8 cellular contexts compared by ENCODE assay signal in genomic region chr14:105481886-105482454, GRCh38. TPM values are rescaled to one million over a fixed set of nuclear protein-coding genes. Genes with fewer than 3 reads are reported as not detected.
DNase-seq lines count a peak whose midpoint lies in the region; ATAC-seq, FAIRE-seq and TF ChIP-seq lines count a peak whose summit lies in the region.

No MANE protein-coding gene starts in this region.

- intact Hi-C loops in breast epithelium (cut with DNase I; ENCODE audit: low total_unique reads): no loop called here

- ATAC-seq in HG03097 (IDR thresholded peaks at IDR 0.05; ENCODE audit: low FRiP score, unreplicated experiment) (peak; percentile 43), WTC11 (peak; percentile 15), GM19467 (IDR thresholded peaks at IDR 0.05; ENCODE audit: unreplicated experiment) (no peak)

- TF ChIP-seq POLR2A in GM12892 (IDR thresholded peaks at IDR 0.05; ENCODE audit: low read depth, low read length) (no peak), breast epithelium (IDR thresholded peaks at IDR 0.05) (no peak)

- no peaks in the 10 kb centered on the region for H3K36me3 ChIP-seq in breast epithelium

- peak overlapping the region; percentile 41 to 67 (median 41) for H3K4me3 ChIP-seq in breast epithelium

- TF ChIP-seq CTCF in WTC11 (IDR thresholded peaks at IDR 0.05): no peak
- TF ChIP-seq CTCF in breast epithelium (IDR thresholded peaks at IDR 0.05): peak in 1 of 3 donors; percentile 23

- peaks cover 37 to 46% of the 10 kb centered on the region in 2 donors for H3K4me1 ChIP-seq in breast epithelium

- FAIRE-seq in GM12892 (lab: Jason Lieb, UNC): peak; percentile 94

- H3K27me3 Mint-ChIP-seq in WTC11 (ENCODE audit: low read depth): peaks cover 86% of the 10 kb centered on the region

- POLR2A ChIA-PET in WTC11 (lab: Charles Lee): interaction anchor here (1.3 to 1.7 kb wide), 3 partner anchors 10 to 11 kb away, joined by 3 to 6 read pairs (median 3); no protein-coding TSS in a partner anchor

- DNase-seq in GM12892 (ENCODE audit: insufficient read length): peak; percentile 97
- DNase-seq in NCI-H2171 (lab: John Stamatoyannopoulos, UW): peak; percentile 97
- peak; percentile 84 for DNase-seq in WTC11 (ENCODE audit: low spot score)
- DNase-seq in breast epithelium (ENCODE audit: low spot score in 2 of 2): peak; percentile 97 to 98
- DNase-seq in inferior parietal cortex (ENCODE audit: extremely low spot score): peak; percentile 75
- DNase-seq in smooth muscle cell of the brain vasculature (ENCODE audit: low read depth, low spot score): peak; percentile 77

- peak overlapping the region; percentile 49 for H3K4me3 Mint-ChIP-seq in WTC11

- H3K27ac Mint-ChIP-seq in WTC11: no peak overlapping the region

- no peaks in the 10 kb centered on the region for H3K9me3 ChIP-seq in breast epithelium

- H3K9me3 Mint-ChIP-seq in WTC11: no peaks in the 10 kb centered on the region

- no peaks in the 10 kb centered on the region for H3K27me3 ChIP-seq in breast epithelium

- H3K27ac ChIP-seq in breast epithelium: peak overlapping the region; percentile 99 to 100

- H3K36me3 Mint-ChIP-seq in WTC11: no peaks in the 10 kb centered on the region

- H3K4me1 Mint-ChIP-seq in WTC11: peaks cover 21% of the 10 kb centered on the region

- CTCF ChIA-PET in WTC11 (lab: Charles Lee): interaction anchor here (1.0 to 5.1 kb wide), 7 partner anchors 8 to 713 kb away, joined by 3 to 116 read pairs (median 4); no protein-coding TSS in a partner anchor

TF ChIP-seq in WTC11, 78 proteins besides CTCF, POLR2A, EP300 and RAD21:
- TF ChIP-seq FOXK1 (CRISPR knock-in tag; IDR thresholded peaks at IDR 0.05): peak; percentile 67
- TF ChIP-seq, protein P1, sequence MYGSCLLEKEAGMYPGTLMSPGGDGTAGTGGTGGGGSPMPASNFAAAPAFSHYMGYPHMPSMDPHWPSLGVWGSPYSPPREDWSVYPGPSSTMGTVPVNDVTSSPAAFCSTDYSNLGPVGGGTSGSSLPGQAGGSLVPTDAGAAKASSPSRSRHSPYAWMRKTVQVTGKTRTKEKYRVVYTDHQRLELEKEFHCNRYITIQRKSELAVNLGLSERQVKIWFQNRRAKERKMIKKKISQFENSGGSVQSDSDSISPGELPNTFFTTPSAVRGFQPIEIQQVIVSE (CRISPR knock-in tag; IDR thresholded peaks at IDR 0.05; ENCODE audit: borderline replicate concordance): no peak
- TF ChIP-seq ZNF423 (CRISPR knock-in tag; IDR thresholded peaks at IDR 0.05): peak; percentile 66

RNA-seq across cellular contexts. Expression of gene CRIP1, which starts 4.7 kb away (rescaled TPM):
- polyA plus RNA-seq in GM12892 (2012; ENCODE audit: missing spikeins): 378 TPM
- total RNA-seq in WTC11 (2021) (4.8 to 9.0 TPM (median 5.8 TPM) in 3 replicates), breast epithelium (10 to 100 TPM; 24.1 to 32.8 (median 32.8) TPM)

RNA-seq across cellular contexts. Expression of gene CRIP2, which starts 7.3 kb away (rescaled TPM):
- not detected for polyA plus RNA-seq in GM12892 (2012; ENCODE audit: missing spikeins)
- 4.6 to 5.4 TPM (median 5.0 TPM) in 3 replicates for total RNA-seq in WTC11 (2021)
- total RNA-seq in breast epithelium: 100 to 1,000 TPM in 1 of 3 donors, 10 to 100 TPM in 2; 46.2 to 146 (median 92.1) TPM

RNA-seq across cellular contexts. Expression of gene TEDC1, which starts 9.1 kb away (rescaled TPM):
- 2.0 TPM for polyA plus RNA-seq in GM12892 (2012; ENCODE audit: missing spikeins)
- total RNA-seq in WTC11 (2021): 16.4 to 17.9 TPM (median 16.7 TPM) in 3 replicates
- total RNA-seq in breast epithelium: 1 to 10 TPM; 4.9 to 7.8 (median 6.7) TPM

RNA-seq across cellular contexts. Expression of gene TMEM121, which starts 44.4 kb away (rescaled TPM):
- not detected for polyA plus RNA-seq in GM12892 (2012; ENCODE audit: missing spikeins)
- total RNA-seq in WTC11 (2021) (0.81 to 1.9 TPM (median 1.5 TPM) in 3 replicates), breast epithelium (1 to 10 TPM; 2.4 to 9.2 (median 9.2) TPM)
